In genomic region chr9:107584186-107584585, GRCh38 we compare ENCODE assay signal across 8 cellular contexts.
"Had no signal": no experiment of that assay in that cellular context is flagged by ENCODE, and none has a peak within 500 bp of the region (broad histone marks: within the 10 kb centered on the region; RNA-seq: fewer than 3 reads in every experiment).

No MANE protein-coding gene starts in this region.

- H3K4me1 ChIP-seq: breast epithelium had no signal

- H3K4me3 ChIP-seq: breast epithelium, esophagus muscularis mucosa, left ventricle myocardium inferior, smooth muscle cell had no signal

- DNase-seq: activated CD4-positive, alpha-beta T cell treated with anti-CD3 and anti-CD28 coated beads for 48 hours; activated CD8-positive, alpha-beta memory T cell treated with anti-CD3 and anti-CD28 coated beads for 24 hours; head of caudate nucleus; left ventricle myocardium inferior; right cardiac atrium had no signal

- H3K27ac ChIP-seq: breast epithelium, esophagus muscularis mucosa, left ventricle myocardium inferior had no signal

- H3K27me3 ChIP-seq: breast epithelium, esophagus muscularis mucosa had no signal

- H3K36me3 ChIP-seq: breast epithelium, esophagus muscularis mucosa, left ventricle myocardium inferior had no signal

- H3K4me2 ChIP-seq: smooth muscle cell had no signal
